ENCODE assay signal across 12 cellular contexts in genomic region chr7:30912986-30913671, GRCh38. TPM values are rescaled to one million over a fixed set of nuclear protein-coding genes. Genes with fewer than 3 reads are reported as not detected.
DNase-seq lines count a peak whose midpoint lies in the region; TF ChIP-seq lines count a peak whose summit lies in the region.
"Had no signal": no experiment of that assay in that cellular context is flagged by ENCODE, and none has a peak within 500 bp of the region (broad histone marks: within the 10 kb centered on the region; RNA-seq: fewer than 3 reads in every experiment).

No MANE protein-coding gene starts in this region.

- 60 to 67% methylated on average over 11 of the region's 11 CpGs for WGBS in esophagus, 2 donors
- WGBS in transverse colon (ENCODE audit: low coverage in 1 of 2), 2 donors = 58% methylated on average over 11 of the region's 11 CpGs; no CpG with 5 or more reads in 1 of the 2 donors

- no peak for TF ChIP-seq POLR2A in transverse colon (IDR thresholded peaks at IDR 0.05)

- H3K27me3 ChIP-seq in esophagus (ENCODE audit: control insufficient read depth in 1 of 2, insufficient read depth in 2 of 2, low read length in 2 of 2) = no peaks in the 10 kb centered on the region
- H3K27me3 ChIP-seq in mucosa of rectum (ENCODE audit: control insufficient read depth in 2 of 2, insufficient read depth in 2 of 2, low read length in 2 of 2) = no peaks in the 10 kb centered on the region
- no peaks in the 10 kb centered on the region for H3K27me3 ChIP-seq in transverse colon

- H3K27ac ChIP-seq in esophagus (ENCODE audit: low read depth in 2 of 2, low read length in 1 of 2) (peak overlapping the region; percentile 30 to 65), mucosa of rectum (ENCODE audit: low read depth in 2 of 2, low read length in 2 of 2) (peak overlapping the region; percentile 63 to 65), transverse colon (peak overlapping the region; percentile 59 to 87 (median 77))

- no peak for TF ChIP-seq CTCF in transverse colon (IDR thresholded peaks at IDR 0.05)
- no peak for TF ChIP-seq CTCF in GM13976 (IDR thresholded peaks at IDR 0.05; ENCODE audit: borderline replicate concordance, control extremely low read depth, extremely low read depth, insufficient read depth, missing control alignments)

- H3K4me3 ChIP-seq in esophagus (ENCODE audit: low read depth in 1 of 2, low read length in 2 of 2) (peak overlapping the region; percentile 29 to 39), mucosa of rectum (ENCODE audit: low read length in 2 of 2) (peak overlapping the region; percentile 63 to 77), transverse colon (peak overlapping the region in 2 of 4 donors; percentile 27 to 34)

- H3K9ac ChIP-seq in mucosa of rectum (ENCODE audit: low read depth in 1 of 2, low read length in 2 of 2) = peak overlapping the region; percentile 56 to 69

- no peaks in the 10 kb centered on the region for H3K9me3 ChIP-seq in esophagus (ENCODE audit: control insufficient read depth in 2 of 2, insufficient read depth in 1 of 2, low read depth in 1 of 2, low read length in 1 of 2)
- no peaks in the 10 kb centered on the region for H3K9me3 ChIP-seq in mucosa of rectum (ENCODE audit: control insufficient read depth in 2 of 2, low read length in 2 of 2)
- no peaks in the 10 kb centered on the region for H3K9me3 ChIP-seq in transverse colon

- H3K4me1 ChIP-seq in esophagus (ENCODE audit: control insufficient read depth in 2 of 2, insufficient read depth in 2 of 2, low read length in 1 of 2) = peaks cover 0 to 5% of the 10 kb centered on the region in 2 donors
- H3K4me1 ChIP-seq in mucosa of rectum (ENCODE audit: control insufficient read depth in 2 of 2, insufficient read depth in 2 of 2, low read length in 2 of 2) = peaks cover 14 to 52% of the 10 kb centered on the region in 2 donors
- peaks cover 17 to 57% (median 47%) of the 10 kb centered on the region in 4 donors for H3K4me1 ChIP-seq in transverse colon

- DNase-seq in SK-N-DZ (ENCODE audit: low spot score) = peak; percentile 59
- no peak for DNase-seq in transverse colon
- DNase-seq in GM13976 (ENCODE audit: low spot score) = no peak
- no peak for DNase-seq in GOT3 (lab: John Stamatoyannopoulos, UW)
- DNase-seq in mesenteric fat pad (ENCODE audit: low spot score) = no peak
- DNase-seq: activated CD8-positive, alpha-beta memory T cell treated with anti-CD3 and anti-CD28 coated beads, Interleukin-2, amount 50 U/mL, for 48 hours; CD4-positive, alpha-beta memory T cell; effector memory CD4-positive, alpha-beta T cell; NCI-H2171 treated with DMSO at 0.1 percent for 48 hours had no signal

- H3K36me3 ChIP-seq in esophagus (ENCODE audit: control insufficient read depth in 2 of 2, insufficient read depth in 2 of 2, low read length in 1 of 2) (no peaks in the 10 kb centered on the region), mucosa of rectum (ENCODE audit: control insufficient read depth in 2 of 2, insufficient read depth in 2 of 2, low read length in 2 of 2) (no peaks in the 10 kb centered on the region), transverse colon (no peaks in the 10 kb centered on the region)

- in situ Hi-C loops in transverse colon (cut with MboI; ENCODE audit: low pct_ligation_motif_present in 1 of 4, low pct_unique_long_range_greater_than_20kb in 1 of 4, low sequenced_read_pairs in 3 of 4) (no loop called here), GM13976 (cut with MboI; ENCODE audit: low sequenced_read_pairs, unreplicated experiment) (no loop called here)

- intact Hi-C loops in transverse colon (cut with DNase I; ENCODE audit: low total_unique reads) = loop anchor here (10.0 kb wide), 1 partner anchor 108 kb away; no protein-coding TSS in a partner anchor

- no peak for TF ChIP-seq EP300 in transverse colon (IDR thresholded peaks at IDR 0.05; ENCODE audit: low read depth)

RNA-seq across cellular contexts. Expression of gene AQP1, which starts 1.5 kb away (rescaled TPM):
- polyA plus RNA-seq in SK-N-DZ (2014; cell fraction: cytosol; rRNA removed) = 6.9 and 9.7 TPM in 2 replicates
- 3.7 and 8.4 TPM in 2 replicates for polyA plus RNA-seq in SK-N-DZ (2014; cell fraction: nucleus; rRNA removed)
- 10 to 100 TPM; 28.9 to 49.8 TPM for polyA plus RNA-seq in esophagus
- total RNA-seq in transverse colon (10 to 100 TPM; 21.3 to 98.3 (median 28.4) TPM), mesenteric fat pad (140 TPM)
- total RNA-seq: CD4-positive, alpha-beta memory T cell had no signal
- polyA plus RNA-seq: CD4-positive, alpha-beta memory T cell had no signal

RNA-seq across cellular contexts. Expression of gene GHRHR, which starts 50.6 kb away (rescaled TPM):
- not detected in 2 replicates for polyA plus RNA-seq in SK-N-DZ (2014; cell fraction: cytosol; rRNA removed)
- polyA plus RNA-seq in SK-N-DZ (2014; cell fraction: nucleus; rRNA removed) = not detected in 2 replicates
- polyA plus RNA-seq in esophagus = not detected
- total RNA-seq in transverse colon = not detected
- not detected for total RNA-seq in mesenteric fat pad
- total RNA-seq: CD4-positive, alpha-beta memory T cell had no signal
- polyA plus RNA-seq: CD4-positive, alpha-beta memory T cell; neural cell had no signal
